In the genomic region with DNA sequence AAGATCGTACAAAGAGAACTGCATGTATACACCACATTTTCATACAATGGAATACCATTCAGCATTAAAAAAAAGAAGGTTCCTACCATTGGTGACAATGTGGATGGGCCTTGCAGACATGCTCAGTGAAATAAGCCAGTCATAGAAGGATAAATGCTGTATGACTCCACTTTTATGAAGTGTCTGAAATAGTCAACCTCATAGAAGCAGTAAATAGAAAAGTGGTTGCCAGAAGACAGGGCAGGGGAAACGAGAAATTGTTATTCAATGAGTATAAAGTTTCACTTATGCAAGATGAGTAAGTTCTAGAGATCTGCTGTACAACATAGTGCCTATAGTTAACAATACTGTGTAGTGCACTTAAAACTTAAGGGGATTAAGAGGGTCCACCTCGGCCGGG, we compare ENCODE assay signal across 21 cellular contexts.
DNase-seq lines count a peak whose midpoint lies in the region; ATAC-seq and TF ChIP-seq lines count a peak whose summit lies in the region.
"Had no signal": no experiment of that assay in that cellular context is flagged by ENCODE, and none has a peak within 500 bp of the region (broad histone marks: within the 10 kb centered on the region; RNA-seq: fewer than 3 reads in every experiment).

No MANE protein-coding gene starts in this region.

- H3K36me3 ChIP-seq in GM06990 (ENCODE audit: control insufficient read depth, insufficient read depth, low read length) (no peaks in the 10 kb centered on the region), OCI-LY3 (replicated peaks; ENCODE audit: low read depth, low read length) (no peaks in the 10 kb centered on the region), upper lobe of right lung (no peaks in the 10 kb centered on the region)

- H4K20me1 ChIP-seq in OCI-LY3 (ENCODE audit: insufficient read depth, low read length): no peaks in the 10 kb centered on the region

- no peak overlapping the region for H3K9ac ChIP-seq in OCI-LY3 (ENCODE audit: low read length)
- H3K9ac ChIP-seq: KMS-11 had no signal

- peaks cover 50% of the 10 kb centered on the region for H3K4me1 ChIP-seq in OCI-LY3 (ENCODE audit: low read length)
- no peaks in the 10 kb centered on the region for H3K4me1 ChIP-seq in upper lobe of right lung

- no peaks in the 10 kb centered on the region for H3K79me2 ChIP-seq in OCI-LY3 (ENCODE audit: low read length)

- H3K27ac ChIP-seq in OCI-LY3 (ENCODE audit: low read length) (peak overlapping the region; percentile 64), upper lobe of right lung (no peak overlapping the region)
- H3K27ac ChIP-seq: KMS-11, PC-9, RWPE1 had no signal

- H3K27me3 ChIP-seq in GM06990 (replicated peaks; ENCODE audit: control insufficient read depth, insufficient read depth, low read length): no peaks in the 10 kb centered on the region
- H3K27me3 ChIP-seq in OCI-LY3 (ENCODE audit: low read depth, low read length): no peaks in the 10 kb centered on the region
- H3K27me3 ChIP-seq in upper lobe of right lung: no peaks in the 10 kb centered on the region

- peak overlapping the region; percentile 50 for H3K4me2 ChIP-seq in OCI-LY3 (ENCODE audit: low read length)
- H3K4me2 ChIP-seq: KMS-11, PC-9 had no signal

- H3K9me3 ChIP-seq in OCI-LY3 (ENCODE audit: insufficient read depth, low read length) (no peaks in the 10 kb centered on the region), upper lobe of right lung (no peaks in the 10 kb centered on the region)
- H3K9me3 ChIP-seq: Caco-2 had no signal

- DNase-seq in GM06990 (ENCODE audit: extremely low read depth, insufficient read length) (peak; percentile 4), upper lobe of right lung (no peak), left colon (no peak), Kasumi-1 (lab: John Stamatoyannopoulos, UW) (no peak)
- DNase-seq in stimulated activated CD4-positive, alpha-beta T cell treated with anti-CD3 and anti-CD28 coated beads, Interleukin-2, amount 100 ng/mL, for 24 hours: no peak
- DNase-seq: Caco-2; CD4-positive, alpha-beta T cell; GF-D8; NCI-H1417 treated with DMSO at 0.1 percent for 48 hours; NCI-H2029; NCI-H345; NCI-H524 treated with DMSO at 0.1 percent for 48 hours; PC-9; SIG-M5; T-cell had no signal

- H3K4me3 ChIP-seq in GM06990 (replicated peaks; ENCODE audit: low read depth, low read length) (no peak overlapping the region), OCI-LY3 (ENCODE audit: low read length) (0 out of 2 replicates have a peak overlapping the region, but pooled peaks have one; percentile 3), upper lobe of right lung (no peak overlapping the region)
- H3K4me3 ChIP-seq: PC-9 had no signal

- intact Hi-C loops in upper lobe of right lung (cut with DNase I) (no loop called here), left colon (cut with DNase I, micrococcal nuclease) (no loop called here)

- TF ChIP-seq CTCF in GM06990 (IDR thresholded peaks at IDR 0.05; ENCODE audit: insufficient read depth, low read length, poor library complexity, severe bottlenecking) (no peak), OCI-LY3 (IDR thresholded peaks at IDR 0.05; ENCODE audit: low read depth, low read length) (no peak), upper lobe of right lung (IDR thresholded peaks at IDR 0.05) (no peak)

- ATAC-seq in GM18519 (IDR thresholded peaks at IDR 0.05; ENCODE audit: low FRiP score, unreplicated experiment) (peak; percentile 53), HG02870 (IDR thresholded peaks at IDR 0.05; ENCODE audit: unreplicated experiment) (peak; percentile 86), upper lobe of right lung (no peak), left colon (no peak)
- ATAC-seq: SK-N-SH treated with all-trans-retinoic acid at 6 μM for 48 hours, T-cell had no signal

- H2AFZ ChIP-seq in OCI-LY3 (ENCODE audit: low read depth, low read length): no peak overlapping the region
- H2AFZ ChIP-seq: PC-9 had no signal

Comparison
In these comparisons a context has a peak if more than half of its experiments do, and no peak if none do; other contexts are left out.
1. ATAC-seq: peak in GM18519 (single experiment) and HG02870 (single experiment); none in upper lobe of right lung (single experiment) and left colon (single experiment).